ENCODE assay signal across 19 cellular contexts in genomic region chr22:35559354-35560005, GRCh38. TPM values are rescaled to one million over a fixed set of nuclear protein-coding genes. Genes with fewer than 3 reads are reported as not detected.
"Had no signal": no experiment of that assay in that cellular context is flagged by ENCODE, and none has a peak within 500 bp of the region (broad histone marks: within the 10 kb centered on the region; RNA-seq: fewer than 3 reads in every experiment).

No MANE protein-coding gene starts in this region.

- H3K4me1 ChIP-seq: adrenal gland, left lung, stomach, uterus had no signal

- H3K27ac ChIP-seq: adrenal gland, esophagus muscularis mucosa, heart left ventricle, left lung, stomach, uterus had no signal

- H3K27me3 ChIP-seq: adrenal gland, esophagus muscularis mucosa, left lung, uterus had no signal

- ATAC-seq: heart left ventricle, left lung, T-cell had no signal

- DNase-seq: activated B cell treated with CpG ODN at 0.5 μM for 24 hours; activated CD4-positive, alpha-beta T cell treated with anti-CD3 and anti-CD28 coated beads, Interleukin-2, amount 10 ng/mL, durations not matched to agents 7 days and 5 days; activated CD8-positive, alpha-beta memory T cell treated with anti-CD3 and anti-CD28 coated beads for 24 hours; activated naive CD4-positive, alpha-beta T cell treated with anti-CD3 and anti-CD28 coated beads, Interleukin-2, amount 10 ng/mL, durations not matched to agents 7 days and 5 days; adrenal gland; cerebellar nuclear complex; heart left ventricle; islet precursor cell; left lung; retina; stomach; T-cell; T1000; uterus had no signal

RNA-seq across cellular contexts. Expression of gene RASD2, which starts 18.8 kb away (rescaled TPM):
- total RNA-seq: activated B cell treated with CpG ODN at 0.5 μM for 24 hours; activated CD4-positive, alpha-beta T cell treated with anti-CD3 and anti-CD28 coated beads, Interleukin-2, amount 10 ng/mL, durations not matched to agents 7 days and 5 days; activated T-helper 2 cell treated with anti-CD3 and anti-CD28 coated beads, Interferon-gamma antibody, Interleukin-2, Interleukin-4, amounts not matched to agents 10 μg/mL and 5 μg/mL and 100 μg/mL, durations not matched to agents 14 hours and 24 hours and 36 hours; dermis microvascular lymphatic vessel endothelial cell; fibroblast of villous mesenchyme; osteocyte had no signal

RNA-seq across cellular contexts. Expression of gene MB, which starts 57.6 kb away (rescaled TPM):
- total RNA-seq: activated B cell treated with CpG ODN at 0.5 μM for 24 hours, dermis microvascular lymphatic vessel endothelial cell, fibroblast of villous mesenchyme, osteocyte, T-cell had no signal
